ENCODE assay signal across 8 cellular contexts in the genomic region with DNA sequence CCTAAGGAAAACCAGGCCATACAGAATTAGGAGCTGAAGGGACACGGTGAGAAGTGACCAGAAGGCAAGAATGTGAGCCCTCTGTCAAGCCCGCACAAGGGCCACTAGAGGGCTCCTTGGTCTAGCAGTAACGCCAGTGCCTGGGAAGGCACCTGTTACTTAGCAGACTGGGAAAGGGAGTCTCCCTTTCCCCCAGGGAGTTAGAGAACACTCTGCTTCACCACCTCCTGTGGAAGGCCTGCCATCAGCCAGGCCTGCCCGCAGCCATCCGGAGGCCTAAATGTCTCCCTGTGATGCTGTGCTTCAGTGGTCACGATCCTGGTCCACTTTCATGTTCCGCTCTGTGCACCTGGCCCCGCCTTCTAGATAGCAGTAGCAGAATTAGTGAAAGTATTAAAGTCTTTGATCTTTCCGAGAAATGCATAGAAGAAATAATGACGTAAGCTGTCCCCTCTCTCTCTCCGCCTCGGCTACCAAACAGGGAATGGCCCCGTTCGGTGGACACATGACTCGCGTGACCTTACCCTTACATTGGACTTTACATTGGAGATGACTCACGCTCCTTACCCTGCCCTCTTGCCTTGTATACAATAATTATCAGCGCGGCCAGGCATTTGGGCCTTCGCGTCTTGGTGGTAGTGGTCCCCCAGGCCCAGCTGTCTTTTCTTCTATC. TPM values are rescaled to one million over a fixed set of nuclear protein-coding genes. Genes with fewer than 3 reads are reported as not detected.
A peak's percentile ranks its signal among the peaks of the same experiment; 100 is the strongest.
DNase-seq lines count a peak whose midpoint lies in the region; ATAC-seq and TF ChIP-seq lines count a peak whose summit lies in the region.

No MANE protein-coding gene starts in this region.

- DNase-seq in Caki2 (ENCODE audit: low read depth) = peak; percentile 32
- DNase-seq in NOMO-1 treated with DMSO at 0.1 percent for 48 hours (lab: John Stamatoyannopoulos, UW; ENCODE audit: unreplicated experiment) = peak; percentile 21
- DNase-seq in body of pancreas = peak; percentile 75 to 86 (median 85)
- no peak for DNase-seq in kidney epithelial cell (ENCODE audit: low read depth)
- peak; percentile 67 for DNase-seq in testis
- DNase-seq in HK-2 (ENCODE audit: unreplicated experiment) = no peak
- DNase-seq in GOT3 (lab: John Stamatoyannopoulos, UW) = no peak

- H3K4me3 ChIP-seq in HEK293 (ENCODE audit: low read depth, low read length) (no peak overlapping the region), body of pancreas (no peak overlapping the region), kidney epithelial cell (ENCODE audit: low read depth, low read length) (no peak overlapping the region), testis (no peak overlapping the region)

- no peaks in the 10 kb centered on the region for H3K9me3 ChIP-seq in HEK293 (ENCODE audit: control insufficient read depth, insufficient read depth, low read depth, low read length)
- no peaks in the 10 kb centered on the region for H3K9me3 ChIP-seq in body of pancreas
- no peaks in the 10 kb centered on the region for H3K9me3 ChIP-seq in testis

- POLR2A ChIA-PET in HEK293 (lab: Yijun Ruan, JAX) = interaction anchor here (0.6 kb wide), 1 partner anchor 19 kb away, joined by 3 read pairs; no protein-coding TSS in a partner anchor

- CTCF ChIA-PET in HEK293 (lab: Yijun Ruan, JAX) = interaction anchor here (0.6 to 3.2 kb wide), 15 partner anchors 9 to 185 kb away, joined by 3 to 23 read pairs (median 4); a partner anchor contains a TSS

- H3K27ac ChIP-seq in HEK293 (ENCODE audit: extremely low read depth, low read depth, low read length) (no peak overlapping the region), body of pancreas (peak overlapping the region in 3 of 4 donors; percentile 32 to 51 (median 33)), testis (no peak overlapping the region)

- H3K4me1 ChIP-seq in HEK293 (ENCODE audit: control insufficient read depth, insufficient read depth, low read length) = no peaks in the 10 kb centered on the region
- peaks cover 8% of the 10 kb centered on the region for H3K4me1 ChIP-seq in body of pancreas
- no peaks in the 10 kb centered on the region for H3K4me1 ChIP-seq in testis

- ATAC-seq in body of pancreas = peak; percentile 83

- TF ChIP-seq POLR2A in body of pancreas (IDR thresholded peaks at IDR 0.05) (peak in 1 of 3 donors; percentile 23), testis (IDR thresholded peaks at IDR 0.05) (no peak)

- H3K27me3 ChIP-seq in body of pancreas (no peaks in the 10 kb centered on the region), kidney epithelial cell (ENCODE audit: control insufficient read depth, insufficient read depth, low read length) (no peaks in the 10 kb centered on the region), testis (no peaks in the 10 kb centered on the region)

- WGBS in body of pancreas, 2 donors = 34 to 40% methylated on average over 20 to 21 of the region's 21 CpGs
- WGBS in testis, 2 donors = 70 to 73% methylated on average over 21 of the region's 21 CpGs

- in situ Hi-C loops in Caki2 (cut with HindIII; ENCODE audit: low pct_unique_long_range_greater_than_20kb, low sequenced_read_pairs) = no loop called here

- TF ChIP-seq CTCF in HEK293 (tag by site-specific recombination; IDR thresholded peaks at IDR 0.05) = peak; percentile 30; the same call in 1 of the 2 replicates
- TF ChIP-seq CTCF in body of pancreas (IDR thresholded peaks at IDR 0.05) = peak; percentile 67 to 94 (median 88)
- peak; percentile 75 for TF ChIP-seq CTCF in kidney epithelial cell (IDR thresholded peaks at IDR 0.05; ENCODE audit: insufficient read depth, low read length, poor library complexity, severe bottlenecking)
- peak in 1 of 3 experiments; percentile 56 for TF ChIP-seq CTCF in testis (IDR thresholded peaks at IDR 0.05)

- H3K36me3 ChIP-seq in HEK293 (ENCODE audit: control insufficient read depth in 2 of 2, insufficient read depth in 1 of 2, low read length in 2 of 2) = no peaks in the 10 kb centered on the region
- no peaks in the 10 kb centered on the region for H3K36me3 ChIP-seq in body of pancreas (replicated peaks in 1 of 2; ENCODE audit: insufficient read depth in 1 of 2, low read depth in 2 of 2)
- H3K36me3 ChIP-seq in kidney epithelial cell (ENCODE audit: control insufficient read depth, insufficient read depth, low read length) = no peaks in the 10 kb centered on the region
- H3K36me3 ChIP-seq in testis (ENCODE audit: low read depth, missing control alignments) = no peaks in the 10 kb centered on the region

- intact Hi-C loops in body of pancreas (cut with DNase I) = no loop called here
- intact Hi-C loops in testis (cut with DNase I; ENCODE audit: low total_unique reads) = no loop called here

TF ChIP-seq in HEK293, 187 proteins besides CTCF, POLR2A, EP300 and RAD21:
- TF ChIP-seq REPIN1 (tag by site-specific recombination; IDR thresholded peaks at IDR 0.05; ENCODE audit: low read depth) (no peak), SCRT2 (tag by site-specific recombination; IDR thresholded peaks at IDR 0.05) (peak; percentile 97), TCF7L2 (IDR thresholded peaks at IDR 0.05; ENCODE audit: borderline replicate concordance, low read depth, low read length) (peak; percentile 67), ZNF157 (tag by site-specific recombination; IDR thresholded peaks at IDR 0.05) (no peak), WT1 (tag by site-specific recombination; IDR thresholded peaks at IDR 0.05) (peak; percentile 40; the same call in 1 of the 2 replicates), IKZF3 (tag by site-specific recombination; IDR thresholded peaks at IDR 0.05) (peak; percentile 91), ZBTB8A (tag by site-specific recombination; IDR thresholded peaks at IDR 0.05) (peak; percentile 53; the same call in 1 of the 2 replicates), SCRT1 (tag by site-specific recombination; IDR thresholded peaks at IDR 0.05; ENCODE audit: borderline replicate concordance) (peak; percentile 90), ZNF585B (tag by site-specific recombination; IDR thresholded peaks at IDR 0.05) (0 out of 2 replicates have a peak, but pooled peaks have one; percentile 17), PRDM1 (tag by site-specific recombination; IDR thresholded peaks at IDR 0.05) (peak; percentile 85), EGR2 (tag by site-specific recombination; IDR thresholded peaks at IDR 0.05; ENCODE audit: low read depth) (no peak), TRIM28 (IDR thresholded peaks at IDR 0.05; ENCODE audit: borderline replicate concordance, low read length) (0 out of 2 replicates have a peak, but pooled peaks have one; percentile 20), ZNF654 (tag by site-specific recombination; IDR thresholded peaks at IDR 0.05; ENCODE audit: low read depth) (peak; percentile 74)
TF ChIP-seq in HEK293: peak in this region for 10.

RNA-seq across cellular contexts. Expression of a gene that starts 10.7 kb away (rescaled TPM):
- not detected in 2 replicates for total RNA-seq in Caki2 (2014; rRNA removed; shearing (Covaris generic); ENCODE audit: low replicate concordance)
- 100 to 1,000 TPM; 359 to 454 TPM for total RNA-seq in body of pancreas
- 1,390 and 1,923 TPM in 2 replicates for total RNA-seq in kidney epithelial cell
- 100 to 1,000 TPM; 117 to 201 TPM for total RNA-seq in testis
- 211 TPM for polyA plus RNA-seq in testis (ENCODE audit: insufficient read depth, low read depth, low replicate concordance)

RNA-seq across cellular contexts. Expression of a gene that starts 33.9 kb away (rescaled TPM):
- total RNA-seq in Caki2 (2014; rRNA removed; shearing (Covaris generic); ENCODE audit: low replicate concordance) = 237 and 239 TPM in 2 replicates
- total RNA-seq in body of pancreas = 100 to 1,000 TPM; 209 to 264 TPM
- 229 and 262 TPM in 2 replicates for total RNA-seq in kidney epithelial cell
- total RNA-seq in testis = 100 to 1,000 TPM; 312 to 369 TPM
- polyA plus RNA-seq in testis (ENCODE audit: insufficient read depth, low read depth, low replicate concordance) = 187 TPM

RNA-seq across cellular contexts. Expression of a gene that starts 49.6 kb away (rescaled TPM):
- not detected in 2 replicates for total RNA-seq in Caki2 (2014; rRNA removed; shearing (Covaris generic); ENCODE audit: low replicate concordance)
- total RNA-seq in body of pancreas (not detected), kidney epithelial cell (not detected in 2 replicates), testis (not detected)
- polyA plus RNA-seq in testis (ENCODE audit: insufficient read depth, low read depth, low replicate concordance) = not detected

RNA-seq across cellular contexts. Expression of a gene that starts 56.9 kb away (rescaled TPM):
- 51.3 and 52.9 TPM in 2 replicates for total RNA-seq in Caki2 (2014; rRNA removed; shearing (Covaris generic); ENCODE audit: low replicate concordance)
- 10 to 100 TPM; 11.5 to 21.8 TPM for total RNA-seq in body of pancreas
- 5.1 TPM in 2 replicates for total RNA-seq in kidney epithelial cell
- 1 to 10 TPM; 6.2 to 7.0 TPM for total RNA-seq in testis
- polyA plus RNA-seq in testis (ENCODE audit: insufficient read depth, low read depth, low replicate concordance) = 4.0 TPM

Comparison
In these comparisons a context has a peak if more than half of its experiments do, and no peak if none do; other contexts are left out.
1. DNase-seq: peak in Caki2 (single experiment), NOMO-1 treated with DMSO at 0.1 percent for 48 hours (single experiment), body of pancreas (4 of 4) and testis (single experiment); none in kidney epithelial cell (single experiment), HK-2 (single experiment) and GOT3 (single experiment).
2. H3K27ac ChIP-seq: peak in body of pancreas (3 of 4); none in HEK293 (single experiment) and testis (0 of 2).
3. RNA of a gene that starts 10.7 kb away (total RNA-seq): 1,390 to 1,923 TPM in kidney epithelial cell, 359 to 454 TPM in body of pancreas and 117 to 201 TPM in testis; not detected in Caki2; every median in the first group is over 100 times any median in the second.